Comparison of ENCODE assay signal across 18 cellular contexts in the genomic region with DNA sequence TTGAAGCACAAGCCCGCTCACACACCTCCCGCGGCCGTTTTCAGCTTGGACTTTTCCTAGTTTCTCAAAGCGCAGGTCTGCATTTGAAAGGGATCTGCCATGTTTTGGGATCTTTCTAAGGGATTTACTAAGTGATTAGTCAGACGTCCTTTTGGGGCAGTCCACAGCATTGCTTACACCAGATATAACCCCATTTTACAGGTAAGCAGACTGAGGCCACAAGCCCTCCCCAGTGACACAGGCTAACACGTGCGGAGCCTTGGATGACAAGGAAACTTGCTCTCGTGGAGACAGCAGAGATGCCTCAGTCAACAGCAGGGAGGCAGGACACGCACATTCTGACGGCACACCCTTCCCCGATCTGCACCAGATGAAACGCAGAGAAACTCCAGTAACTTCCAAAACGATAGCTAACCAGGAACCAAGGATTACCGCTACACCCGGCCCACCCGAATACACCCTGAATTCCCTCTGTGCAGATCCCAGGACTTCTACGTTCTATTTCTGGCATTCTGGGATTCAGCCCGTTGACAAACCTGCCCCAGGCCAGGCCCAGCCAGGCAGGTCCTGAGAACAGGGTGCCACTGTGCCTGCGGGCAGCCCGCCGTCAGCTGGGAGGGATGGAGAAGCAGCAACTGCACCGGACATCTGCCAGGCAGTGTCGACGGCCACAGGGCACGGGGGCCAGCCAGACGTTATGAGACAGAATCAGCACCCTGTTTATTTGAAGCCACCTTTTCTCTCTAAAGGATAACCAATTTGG. TPM values are rescaled to one million over a fixed set of nuclear protein-coding genes. Genes with fewer than 3 reads are reported as not detected.
"Had no signal": no experiment of that assay in that cellular context is flagged by ENCODE, and none has a peak within 500 bp of the region (broad histone marks: within the 10 kb centered on the region; RNA-seq: fewer than 3 reads in every experiment).

No MANE protein-coding gene starts in this region.

- DNase-seq: activated T-cell treated with anti-CD3 and anti-CD28 coated beads, Interleukin-2, amount 50 U/mL, for 1 hour; amniotic stem cell; cerebellar nuclear complex; endodermal cell; erythroblast; mesendoderm; naive B cell; stimulated activated CD4-positive, alpha-beta T cell treated with anti-CD3 and anti-CD28 coated beads, Interleukin-2, amount 100 ng/mL, for 24 hours; stimulated activated naive CD4-positive, alpha-beta T cell treated with Interleukin-2 at 50 U/mL for 16 hours; T-helper 17 cell had no signal

- H3K9me3 Mint-ChIP-seq: activated naive CD4-positive, alpha-beta T cell treated with anti-CD3 and anti-CD28 coated beads, Interleukin-2, amount 50 U/mL, for 72 hours had no signal

- H3K27ac Mint-ChIP-seq: activated naive CD4-positive, alpha-beta T cell treated with anti-CD3 and anti-CD28 coated beads, Interleukin-2, amount 50 U/mL, for 72 hours; endodermal cell; naive B cell; progenitor cell of endocrine pancreas; T-helper 17 cell had no signal

- ATAC-seq: activated CD4-positive, CD25-positive, alpha-beta regulatory T cell treated with anti-CD3 and anti-CD28 coated beads, Interleukin-2, amount 50 U/mL, for 24 hours; activated naive CD4-positive, alpha-beta T cell treated with anti-CD3 and anti-CD28 coated beads, Interleukin-2, amount 50 U/mL, for 72 hours; T-helper 17 cell had no signal

- H3K4me3 Mint-ChIP-seq: brain, endodermal cell, naive B cell, T-helper 17 cell had no signal

- H3K36me3 Mint-ChIP-seq: activated naive CD4-positive, alpha-beta T cell treated with anti-CD3 and anti-CD28 coated beads, Interleukin-2, amount 50 U/mL, for 72 hours; brain; naive B cell had no signal

RNA-seq across cellular contexts. Expression of gene FOXL3, which starts 27.9 kb away (rescaled TPM):
- total RNA-seq: activated naive CD4-positive, alpha-beta T cell treated with anti-CD3 and anti-CD28 coated beads, Interleukin-2, amount 50 U/mL, for 72 hours; dermis microvascular lymphatic vessel endothelial cell; endodermal cell; left lobe of liver; progenitor cell of endocrine pancreas; T-helper 17 cell; temporal lobe; urinary bladder had no signal
- polyA plus RNA-seq: urinary bladder had no signal
